8 cellular contexts compared by ENCODE assay signal in genomic region chr6:88165877-88166492, GRCh38. TPM values are rescaled to one million over a fixed set of nuclear protein-coding genes. Genes with fewer than 3 reads are reported as not detected.
DNase-seq lines count a peak whose midpoint lies in the region; ATAC-seq and TF ChIP-seq lines count a peak whose summit lies in the region.

CNR1 (minus strand) TSS chr6:88166347; CDS start chr6:88145274, 21,073 bp downstream.

- H3K9ac ChIP-seq in H9 (ENCODE audit: extremely low read depth, insufficient read length, low read length): no peak within 1 kb of the TSS

- H4K8ac ChIP-seq in H9 (replicated peaks; ENCODE audit: insufficient read length, low read depth, low read length): no peak within 1 kb of the TSS

- peaks cover 79% of the 10 kb centered on the region for H3K27me3 Mint-ChIP-seq in activated CD8-positive, alpha-beta memory T cell treated with anti-CD3 and anti-CD28 coated beads, Interleukin-2, amount 10 ng/mL, durations not matched to agents 7 days and 5 days
- H3K27me3 Mint-ChIP-seq in H9 (ENCODE audit: low read depth): peaks cover 64% of the 10 kb centered on the region

- no peak within 1 kb of the TSS for H2BK12ac ChIP-seq in H9 (ENCODE audit: insufficient read length, low read depth, low read length)

- H2AK5ac ChIP-seq in H9 (ENCODE audit: insufficient read length, low read length): no peak within 1 kb of the TSS

- peak within 1 kb of the TSS; percentile 84 for H3K14ac ChIP-seq in H9 (ENCODE audit: insufficient read depth, low read length)

- H3K79me2 ChIP-seq in H9 (ENCODE audit: insufficient read depth, low read length): no peaks in the 10 kb centered on the region

- peak within 1 kb of the TSS; percentile 92 for H3K4me2 ChIP-seq in H9 (ENCODE audit: insufficient read depth, insufficient read length, low read length)

- no peak within 1 kb of the TSS for H2BK20ac ChIP-seq in H9 (ENCODE audit: low read depth, low read length, poor library complexity, severe bottlenecking)

- H3K18ac ChIP-seq in H9 (ENCODE audit: insufficient read length, low read depth, low read length): peak within 1 kb of the TSS; percentile 27

- WGBS in H9 (ENCODE audit: extremely low coverage, insufficient read length, low lambda C conversion rate): no CpG with 5 or more reads among the region's 76 CpGs

- no peak within 1 kb of the TSS for H4K5ac ChIP-seq in H9 (ENCODE audit: insufficient read length, low read depth, low read length)

- no peaks in the 10 kb centered on the region for H3K9me3 Mint-ChIP-seq in activated CD8-positive, alpha-beta memory T cell treated with anti-CD3 and anti-CD28 coated beads, Interleukin-2, amount 10 ng/mL, durations not matched to agents 7 days and 5 days (ENCODE audit: low read depth)
- H3K9me3 Mint-ChIP-seq in H9: peaks cover 3% of the 10 kb centered on the region in 2 experiments; a peak in 2 of 5 replicates

- peaks cover 1% of the 10 kb centered on the region for H3K36me3 Mint-ChIP-seq in activated CD8-positive, alpha-beta memory T cell treated with anti-CD3 and anti-CD28 coated beads, Interleukin-2, amount 10 ng/mL, durations not matched to agents 7 days and 5 days
- H3K36me3 Mint-ChIP-seq in H9 (ENCODE audit: insufficient read depth in 1 of 3, low read depth in 3 of 3): 0 out of 7 replicates have a peak, but pooled peaks cover 0 to 4% (median 0%) of the 10 kb centered on the region in 3 experiments

- no peak within 1 kb of the TSS; the same call in 1 of the 2 replicates for H2BK15ac ChIP-seq in H9 (ENCODE audit: low read depth, low read length)

- no peak for TF ChIP-seq CTCF in H9 (conservative IDR thresholded peaks at IDR 0.05)
- peak; percentile 24 for TF ChIP-seq CTCF in foreskin keratinocyte (conservative IDR thresholded peaks at IDR 0.05)
- no peak for TF ChIP-seq CTCF in omental fat pad (IDR thresholded peaks at IDR 0.05)

- H3K27me3 ChIP-seq in H9 (ENCODE audit: insufficient read depth, low read length) (peaks cover 23% of the 10 kb centered on the region), foreskin keratinocyte (peaks cover 78% of the 10 kb centered on the region)

- no peak within 1 kb of the TSS for H3T11ph ChIP-seq in H9 (ENCODE audit: low read length)

- H3K23me2 ChIP-seq in H9 (ENCODE audit: insufficient read length, low read depth, low read length, poor library complexity, severe bottlenecking): peaks cover 14% of the 10 kb centered on the region

- peak; percentile 48 for ATAC-seq in activated CD8-positive, alpha-beta memory T cell treated with anti-CD3 and anti-CD28 coated beads, Interleukin-2, amount 10 ng/mL, durations not matched to agents 7 days and 5 days
- peak; percentile 70 for ATAC-seq in foreskin keratinocyte
- ATAC-seq in omental fat pad (ENCODE audit: low FRiP score): peak; percentile 83

- H2AFZ ChIP-seq in H9 (ENCODE audit: low read length): no peak within 1 kb of the TSS

- no peak within 1 kb of the TSS for H3K56ac ChIP-seq in H9 (ENCODE audit: insufficient read length, low read depth, low read length)

- no peak within 1 kb of the TSS for H3K27ac ChIP-seq in H9 (ENCODE audit: insufficient read length, low read depth, low read length)
- H3K27ac ChIP-seq in foreskin keratinocyte: no peak within 1 kb of the TSS

- no peaks in the 10 kb centered on the region for H3K9me3 ChIP-seq in H9 (ENCODE audit: control insufficient read depth, low read depth, low read length)

- no peak within 1 kb of the TSS for H3K4ac ChIP-seq in H9 (ENCODE audit: low read depth, low read length)

- H4K20me1 ChIP-seq in H9 (ENCODE audit: control insufficient read depth, insufficient read depth, insufficient read length): no peaks in the 10 kb centered on the region

- CTCF ChIA-PET in activated CD8-positive, alpha-beta memory T cell treated with anti-CD3 and anti-CD28 coated beads, Interleukin-2, amount 10 ng/mL, durations not matched to agents 7 days and 5 days (lab: Charles Lee): no interaction called here

- H2BK5ac ChIP-seq in H9 (ENCODE audit: insufficient read length, low read length): no peak within 1 kb of the TSS

- peaks cover 12% of the 10 kb centered on the region for H3K4me1 Mint-ChIP-seq in activated CD8-positive, alpha-beta memory T cell treated with anti-CD3 and anti-CD28 coated beads, Interleukin-2, amount 10 ng/mL, durations not matched to agents 7 days and 5 days
- peaks cover 14 to 23% of the 10 kb centered on the region in 2 experiments for H3K4me1 Mint-ChIP-seq in H9

- peak within 1 kb of the TSS; percentile 59 for H3K4me3 Mint-ChIP-seq in activated CD8-positive, alpha-beta memory T cell treated with anti-CD3 and anti-CD28 coated beads, Interleukin-2, amount 10 ng/mL, durations not matched to agents 7 days and 5 days
- peak within 1 kb of the TSS; percentile 79 to 91 for H3K4me3 Mint-ChIP-seq in H9

- H3K27ac Mint-ChIP-seq in activated CD8-positive, alpha-beta memory T cell treated with anti-CD3 and anti-CD28 coated beads, Interleukin-2, amount 10 ng/mL, durations not matched to agents 7 days and 5 days: no peak within 1 kb of the TSS
- H3K27ac Mint-ChIP-seq in H9: no peak within 1 kb of the TSS

- H4K91ac ChIP-seq in H9 (ENCODE audit: insufficient read length, low read depth, low read length): no peak within 1 kb of the TSS

- no peak within 1 kb of the TSS for H3K23ac ChIP-seq in H9 (ENCODE audit: insufficient read length, low read depth, low read length)

- H3K79me1 ChIP-seq in H9 (ENCODE audit: insufficient read depth, low read depth, low read length, poor library complexity, severe bottlenecking): no peaks in the 10 kb centered on the region

- no peak for DNase-seq in activated CD8-positive, alpha-beta memory T cell treated with anti-CD3 and anti-CD28 coated beads, Interleukin-2, amount 10 ng/mL, durations not matched to agents 7 days and 5 days
- no peak for DNase-seq in activated CD8-positive, alpha-beta memory T cell treated with anti-CD3 and anti-CD28 coated beads for 24 hours
- DNase-seq in H9 (peak; percentile 63), NAMALWA (ENCODE audit: low spot score) (peak; percentile 60), foreskin keratinocyte (peak in 1 of 2 donors; percentile 3), omental fat pad (ENCODE audit: low spot score) (no peak)
- peak; percentile 30 for DNase-seq in activated CD4-positive, CD25-positive, alpha-beta regulatory T cell treated with anti-CD3 and anti-CD28 coated beads, Interleukin-2, amount 50 U/mL, for 72 hours
- DNase-seq in effector CD4-positive, alpha-beta T cell: no peak

- no peak within 1 kb of the TSS for H2BK120ac ChIP-seq in H9 (ENCODE audit: low read depth, low read length, poor library complexity, severe bottlenecking)

- H3K4me1 ChIP-seq in H9 (ENCODE audit: insufficient read depth, low read length) (no peaks in the 10 kb centered on the region), foreskin keratinocyte (no peaks in the 10 kb centered on the region)

RNA-seq across cellular contexts. Expression of gene CNR1, which starts in this region (rescaled TPM):
- total RNA-seq in activated CD8-positive, alpha-beta memory T cell treated with anti-CD3 and anti-CD28 coated beads, Interleukin-2, amount 10 ng/mL, durations not matched to agents 7 days and 5 days: not detected
- total RNA-seq in H9 (2021): 0.55 and 0.72 TPM in 2 replicates
- total RNA-seq in foreskin keratinocyte: not detected in 2 replicates
- polyA plus RNA-seq in foreskin keratinocyte: not detected in 2 replicates
- total RNA-seq in omental fat pad: 10 to 100 TPM; 14.4 to 56.0 (median 34.0) TPM

Comparison
In these comparisons a context has a peak if more than half of its experiments do, and no peak if none do; other contexts are left out.
1. Peak in ATAC-seq in activated CD8-positive, alpha-beta memory T cell treated with anti-CD3 and anti-CD28 coated beads, Interleukin-2, amount 10 ng/mL, durations not matched to agents 7 days and 5 days; RNA of the gene not detected or under 1 TPM.
2. Peak in DNase-seq and H3K4me2 ChIP-seq in H9; RNA of the gene not detected or under 1 TPM.
3. Peak in ATAC-seq in foreskin keratinocyte; RNA of the gene not detected or under 1 TPM.
4. DNase-seq: peak in NAMALWA (single experiment) and activated CD4-positive, CD25-positive, alpha-beta regulatory T cell treated with anti-CD3 and anti-CD28 coated beads, Interleukin-2, amount 50 U/mL, for 72 hours (single experiment); none in activated CD8-positive, alpha-beta memory T cell treated with anti-CD3 and anti-CD28 coated beads, Interleukin-2, amount 10 ng/mL, durations not matched to agents 7 days and 5 days (single experiment), activated CD8-positive, alpha-beta memory T cell treated with anti-CD3 and anti-CD28 coated beads for 24 hours (single experiment), omental fat pad (single experiment) and effector CD4-positive, alpha-beta T cell (single experiment).
5. Peak in every context shown above with its lines, with median percentiles within 50 percentile points of each other: ATAC-seq.